9 cellular contexts compared by ENCODE assay signal in the genomic region with DNA sequence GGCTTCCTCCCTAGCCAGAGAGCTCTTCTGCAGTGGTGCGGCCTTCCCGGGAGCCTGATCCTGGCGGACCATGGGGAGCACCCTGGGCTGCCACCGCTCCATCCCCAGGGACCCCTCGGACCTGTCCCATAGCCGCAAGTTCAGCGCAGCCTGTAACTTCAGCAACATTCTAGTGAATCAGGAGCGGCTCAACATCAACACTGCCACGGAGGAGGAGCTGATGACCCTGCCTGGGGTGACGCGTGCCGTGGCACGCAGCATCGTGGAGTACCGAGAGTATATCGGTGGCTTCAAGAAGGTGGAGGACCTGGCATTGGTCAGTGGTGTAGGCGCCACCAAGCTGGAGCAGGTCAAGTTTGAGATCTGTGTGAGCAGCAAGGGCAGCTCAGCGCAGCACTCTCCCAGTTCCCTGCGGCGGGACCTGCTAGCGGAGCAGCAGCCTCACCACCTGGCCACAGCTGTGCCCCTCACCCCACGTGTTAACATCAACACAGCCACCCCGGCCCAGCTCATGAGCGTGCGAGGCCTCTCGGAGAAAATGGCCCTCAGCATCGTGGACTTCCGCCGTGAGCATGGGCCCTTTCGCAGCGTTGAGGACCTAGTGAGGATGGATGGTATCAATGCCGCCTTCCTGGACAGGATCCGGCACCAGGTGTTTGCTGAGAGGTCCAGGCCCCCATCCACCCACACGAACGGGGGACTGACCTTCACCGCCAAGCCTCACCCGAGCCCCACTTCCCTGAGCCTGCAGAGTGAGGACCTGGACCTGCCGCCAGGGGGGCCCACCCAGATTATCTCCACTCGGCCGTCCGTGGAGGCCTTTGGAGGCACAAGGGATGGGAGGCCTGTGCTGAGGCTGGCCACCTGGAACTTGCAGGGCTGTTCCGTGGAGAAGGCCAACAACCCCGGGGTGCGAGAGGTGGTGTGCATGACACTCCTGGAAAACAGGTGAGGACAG. TPM values are rescaled to one million over a fixed set of nuclear protein-coding genes. Genes with fewer than 3 reads are reported as not detected.
DNase-seq lines count a peak whose midpoint lies in the region; ATAC-seq and TF ChIP-seq lines count a peak whose summit lies in the region.
"Had no signal": no experiment of that assay in that cellular context is flagged by ENCODE, and none has a peak within 500 bp of the region (broad histone marks: within the 10 kb centered on the region; RNA-seq: fewer than 3 reads in every experiment).

No MANE protein-coding gene starts in this region.

- H3K4me1 Mint-ChIP-seq in activated naive CD8-positive, alpha-beta T cell treated with anti-CD3 and anti-CD28 coated beads for 36 hours = peaks cover 3% of the 10 kb centered on the region

- H3K9me3 Mint-ChIP-seq in activated naive CD8-positive, alpha-beta T cell treated with anti-CD3 and anti-CD28 coated beads for 36 hours = no peaks in the 10 kb centered on the region

- no peak for ATAC-seq in HG02642 (IDR thresholded peaks at IDR 0.05; ENCODE audit: poor library complexity, unreplicated experiment)

- H3K4me3 ChIP-seq in liver (ENCODE audit: low read depth in 1 of 3, low read length in 3 of 3) (peak overlapping the region; percentile 73 to 85 (median 81)), stomach smooth muscle (ENCODE audit: low read length in 2 of 2) (peak overlapping the region; percentile 83 to 90)

- H3K36me3 Mint-ChIP-seq in activated naive CD8-positive, alpha-beta T cell treated with anti-CD3 and anti-CD28 coated beads for 36 hours = no peaks in the 10 kb centered on the region

- no peak for TF ChIP-seq CTCF in liver (IDR thresholded peaks at IDR 0.05; ENCODE audit: low read depth, low read length, missing input control)

- H3K4me3 Mint-ChIP-seq in activated naive CD8-positive, alpha-beta T cell treated with anti-CD3 and anti-CD28 coated beads for 36 hours = peak overlapping the region; percentile 73

- H3K27me3 ChIP-seq in liver (ENCODE audit: control insufficient read depth in 4 of 4, insufficient read depth in 4 of 4, low read length in 3 of 4) (no peaks in the 10 kb centered on the region), stomach smooth muscle (ENCODE audit: control insufficient read depth in 1 of 2, insufficient read depth in 2 of 2, low read length in 2 of 2) (no peaks in the 10 kb centered on the region)

- peak in 1 of 2 donors; percentile 11 for TF ChIP-seq RAD21 in liver (IDR thresholded peaks at IDR 0.05)

- H3K9me3 ChIP-seq in liver (ENCODE audit: control insufficient read depth in 4 of 4, low read length in 3 of 4) = no peaks in the 10 kb centered on the region
- no peaks in the 10 kb centered on the region for H3K9me3 ChIP-seq in stomach smooth muscle (ENCODE audit: control insufficient read depth in 2 of 2, low read length in 2 of 2)

- H3K4me1 ChIP-seq in liver (ENCODE audit: control insufficient read depth in 4 of 4, insufficient read depth in 4 of 4, low read length in 3 of 4) (peaks cover 12 to 83% (median 61%) of the 10 kb centered on the region in 4 donors), stomach smooth muscle (ENCODE audit: control insufficient read depth, insufficient read depth, low read length) (peaks cover 54% of the 10 kb centered on the region)

- 45% methylated on average over 44 of the region's 44 CpGs for WGBS in liver

- H3K27me3 Mint-ChIP-seq in activated naive CD8-positive, alpha-beta T cell treated with anti-CD3 and anti-CD28 coated beads for 36 hours = no peaks in the 10 kb centered on the region

- peak overlapping the region; percentile 89 to 93 for H3K9ac ChIP-seq in liver (ENCODE audit: low read depth in 1 of 2, low read length in 2 of 2)
- H3K9ac ChIP-seq in stomach smooth muscle (ENCODE audit: low read length in 2 of 2) = peak overlapping the region; percentile 74 to 76

- H3K36me3 ChIP-seq in liver (ENCODE audit: control insufficient read depth in 4 of 4, insufficient read depth in 3 of 4, low read depth in 1 of 4, low read length in 3 of 4) (no peaks in the 10 kb centered on the region), stomach smooth muscle (ENCODE audit: control insufficient read depth in 2 of 2, insufficient read depth in 2 of 2, low read length in 2 of 2) (no peaks in the 10 kb centered on the region)

- peak overlapping the region; percentile 93 to 95 for H3K27ac ChIP-seq in liver (ENCODE audit: low read depth in 1 of 2, low read length in 2 of 2)
- peak overlapping the region; percentile 86 for H3K27ac ChIP-seq in stomach smooth muscle (ENCODE audit: low read length)

- peak; percentile 5 for DNase-seq in NCI-H748 (lab: John Stamatoyannopoulos, UW; ENCODE audit: unreplicated experiment)
- no peak for DNase-seq in NCI-H748 treated with DMSO at 0.1 percent for 48 hours (lab: John Stamatoyannopoulos, UW)
- DNase-seq in activated naive CD8-positive, alpha-beta T cell treated with anti-CD3 and anti-CD28 coated beads for 36 hours = no peak
- no peak for DNase-seq in effector CD8-positive, alpha-beta T cell (lab: John Stamatoyannopoulos, UW)
- DNase-seq in NCI-H446 (lab: John Stamatoyannopoulos, UW) = no peak
- DNase-seq: NCI-H1694 had no signal

- no peak overlapping the region for H3K27ac Mint-ChIP-seq in activated naive CD8-positive, alpha-beta T cell treated with anti-CD3 and anti-CD28 coated beads for 36 hours

TF ChIP-seq in liver, 16 proteins besides CTCF, POLR2A, EP300 and RAD21:
- TF ChIP-seq RXRA (IDR thresholded peaks at IDR 0.05) (no peak), FOXA1 (IDR thresholded peaks at IDR 0.05) (no peak), JUND (IDR thresholded peaks at IDR 0.05) (no peak), FOXA2 (IDR thresholded peaks at IDR 0.05) (no peak), SP1 (IDR thresholded peaks at IDR 0.05) (no peak), GABPA (IDR thresholded peaks at IDR 0.05 in 1 of 2, conservative IDR thresholded peaks at IDR 0.05 in 1 of 2) (no peak), EGR1 (IDR thresholded peaks at IDR 0.05; ENCODE audit: low read depth in 2 of 2) (no peak), YY1 (IDR thresholded peaks at IDR 0.05) (no peak), ZBTB33 (IDR thresholded peaks at IDR 0.05) (no peak), HNF4A (conservative IDR thresholded peaks at IDR 0.05) (no peak)

RNA-seq across cellular contexts. Expression of gene EEPD1, which starts 1.5 kb away (rescaled TPM):
- under 1 TPM; 0.62 to 0.82 TPM for total RNA-seq in activated naive CD8-positive, alpha-beta T cell treated with anti-CD3 and anti-CD28 coated beads for 36 hours
- total RNA-seq in liver = 10 to 100 TPM in 1 of 2 donors, 1 to 10 TPM in 1; 2.3 to 12.3 TPM
- 1 to 10 TPM; 6.8 to 7.5 TPM for polyA plus RNA-seq in liver
